ENCODE assay signal across 8 cellular contexts in the genomic region with DNA sequence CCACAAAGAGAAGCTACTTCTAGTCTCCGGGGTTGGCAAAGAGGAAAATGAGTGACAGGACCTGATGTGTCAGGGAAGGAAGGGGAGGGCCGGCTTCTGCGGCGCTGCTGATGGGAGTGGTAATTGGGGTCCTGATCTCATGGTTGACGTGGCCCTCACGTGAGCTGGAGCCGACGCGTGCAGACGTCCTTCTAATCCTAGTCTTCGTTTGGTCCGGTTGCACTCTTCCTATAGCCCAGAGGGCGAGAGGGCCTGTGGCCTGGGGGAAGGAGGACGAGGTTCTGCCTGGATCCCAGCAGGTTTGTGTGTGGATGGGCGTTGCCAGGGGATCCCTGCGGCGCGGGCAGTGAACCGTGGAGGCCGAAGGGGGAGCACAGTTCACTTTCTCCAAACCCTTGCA. TPM values are rescaled to one million over a fixed set of nuclear protein-coding genes. Genes with fewer than 3 reads are reported as not detected.
DNase-seq lines count a peak whose midpoint lies in the region; ATAC-seq and TF ChIP-seq lines count a peak whose summit lies in the region.

A gene (plus strand): TSS at position 186 of the 400 bp plus-strand sequence. CDS start 2,384 bp downstream, outside the sequence.

- H3K27ac Mint-ChIP-seq in activated T-helper 17 cell treated with anti-CD3 and anti-CD28 coated beads, Interleukin-2, amount 50 U/mL, for 72 hours, result peak within 1 kb of the TSS; percentile 13

- ATAC-seq in activated T-helper 17 cell treated with anti-CD3 and anti-CD28 coated beads, Interleukin-2, amount 50 U/mL, for 72 hours (replicated peaks), result peak; percentile 43
- ATAC-seq in GM18873 (IDR thresholded peaks at IDR 0.05; ENCODE audit: low FRiP score, unreplicated experiment), result no peak

- no peaks in the 10 kb centered on the region for H3K9me3 Mint-ChIP-seq in activated T-helper 17 cell treated with anti-CD3 and anti-CD28 coated beads, Interleukin-2, amount 50 U/mL, for 72 hours

- DNase-seq in EL, result peak; percentile 79
- peak; percentile 57 for DNase-seq in NCI-H1436 (lab: John Stamatoyannopoulos, UW)
- peak; percentile 85 for DNase-seq in fibroblast of villous mesenchyme (ENCODE audit: low read depth)
- peak; percentile 91 for DNase-seq in myocyte (ENCODE audit: low read depth)
- no peak for DNase-seq in KG1 (lab: John Stamatoyannopoulos, UW)

- H3K36me3 Mint-ChIP-seq in activated T-helper 17 cell treated with anti-CD3 and anti-CD28 coated beads, Interleukin-2, amount 50 U/mL, for 72 hours (ENCODE audit: low read depth), result no peaks in the 10 kb centered on the region

- H3K4me1 Mint-ChIP-seq in activated T-helper 17 cell treated with anti-CD3 and anti-CD28 coated beads, Interleukin-2, amount 50 U/mL, for 72 hours, result no peaks in the 10 kb centered on the region

- H3K27me3 Mint-ChIP-seq in activated T-helper 17 cell treated with anti-CD3 and anti-CD28 coated beads, Interleukin-2, amount 50 U/mL, for 72 hours, result peaks cover 14% of the 10 kb centered on the region

- H3K4me3 Mint-ChIP-seq in activated T-helper 17 cell treated with anti-CD3 and anti-CD28 coated beads, Interleukin-2, amount 50 U/mL, for 72 hours, result peak within 1 kb of the TSS; percentile 63

- H3K4me3 ChIP-seq in fibroblast of villous mesenchyme (ENCODE audit: low read depth, low read length), result peak within 1 kb of the TSS; percentile 74

- TF ChIP-seq CTCF in fibroblast of villous mesenchyme (IDR thresholded peaks at IDR 0.05; ENCODE audit: insufficient read depth, low read depth, low read length) (no peak), subcutaneous adipose tissue (IDR thresholded peaks at IDR 0.05; ENCODE audit: low read depth) (no peak)

RNA-seq across cellular contexts. Expression of the gene that starts here (rescaled TPM):
- under 1 TPM; 0.64 to 0.95 TPM for total RNA-seq in activated T-helper 17 cell treated with anti-CD3 and anti-CD28 coated beads, Interleukin-2, amount 50 U/mL, for 72 hours
- total RNA-seq in fibroblast of villous mesenchyme (32.5 and 41.9 TPM in 2 replicates), myocyte (101 and 135 TPM in 2 replicates), subcutaneous adipose tissue (10 to 100 TPM; 23.2 to 45.6 (median 36.6) TPM)
- polyA plus RNA-seq in myocyte (2012), result 45.2 TPM

Comparison
In these comparisons a context has a peak if more than half of its experiments do, and no peak if none do; other contexts are left out.
1. RNA of the gene that starts here (total RNA-seq): 101 to 135 TPM in myocyte, 32.5 to 41.9 TPM in fibroblast of villous mesenchyme and 23.2 to 45.6 TPM in subcutaneous adipose tissue; 0.64 to 0.95 TPM in activated T-helper 17 cell treated with anti-CD3 and anti-CD28 coated beads, Interleukin-2, amount 50 U/mL, for 72 hours; every median in the first group is over 10 times any median in the second.
2. Peak in ATAC-seq in activated T-helper 17 cell treated with anti-CD3 and anti-CD28 coated beads, Interleukin-2, amount 50 U/mL, for 72 hours; RNA of the gene not detected or under 1 TPM.